35 cellular contexts compared by ENCODE assay signal in genomic region chr1:96334236-96334557, GRCh38.
"Had no signal": no experiment of that assay in that cellular context is flagged by ENCODE, and none has a peak within 500 bp of the region (broad histone marks: within the 10 kb centered on the region; RNA-seq: fewer than 3 reads in every experiment).

No MANE protein-coding gene starts in this region.

- H3K27me3 ChIP-seq: MG63 had no signal

- H3K4me2 ChIP-seq: KMS-11 had no signal

- DNase-seq: Karpas-422, Kasumi-1, MG63, MM.1S, MV-4-11, NCI-H1048, NCI-H1092, NCI-H1092 treated with DMSO at 0.1 percent for 48 hours, NCI-H1105, NCI-H1105 treated with DMSO at 0.1 percent for 48 hours, NCI-H1417, NCI-H1417 treated with DMSO at 0.1 percent for 48 hours, NCI-H1436, NCI-H1436 treated with DMSO at 0.1 percent for 48 hours, NCI-H146, NCI-H1694, NCI-H1694 treated with DMSO at 0.1 percent for 48 hours, NCI-H187, NCI-H187 treated with DMSO at 0.1 percent for 48 hours, NCI-H1930, NCI-H2029, NCI-H2029 treated with DMSO at 0.1 percent for 48 hours, NCI-H2081, NCI-H2081 treated with DMSO at 0.1 percent for 48 hours, NCI-H2107, NCI-H2171, NCI-H2171 treated with DMSO at 0.1 percent for 48 hours, NCI-H2227 treated with DMSO at 0.1 percent for 48 hours, NCI-H226, NCI-H345, NCI-H446, NCI-H446 treated with DMSO at 0.1 percent for 48 hours, NCI-H510A, NCI-H510A treated with DMSO at 0.1 percent for 48 hours had no signal

- H3K9ac ChIP-seq: KMS-11 had no signal

- H3K27ac ChIP-seq: KMS-11 had no signal

- H3K36me3 ChIP-seq: MG63 had no signal

- H3K9me3 ChIP-seq: MG63 had no signal

- H3K4me3 ChIP-seq: MG63 had no signal
